1 cellular context compared by ENCODE assay signal in genomic region chr22:38484244-38484643, GRCh38.
TF ChIP-seq lines count a peak whose summit lies in the region.

No MANE protein-coding gene starts in this region.

TF ChIP-seq in WTC11, 78 proteins besides CTCF, POLR2A, EP300 and RAD21:
- TF ChIP-seq E2F4 (CRISPR knock-in tag; IDR thresholded peaks at IDR 0.05; ENCODE audit: borderline replicate concordance, low read depth) (no peak), E2F1 (CRISPR knock-in tag; IDR thresholded peaks at IDR 0.05) (no peak), ZNF396 (CRISPR knock-in tag; IDR thresholded peaks at IDR 0.05; ENCODE audit: borderline replicate concordance) (no peak), NFYB (CRISPR knock-in tag; conservative IDR thresholded peaks at IDR 0.05; ENCODE audit: low read depth) (no peak), ATF2 (CRISPR knock-in tag; IDR thresholded peaks at IDR 0.05; ENCODE audit: borderline replicate concordance, low read depth) (no peak), OVOL2 (CRISPR knock-in tag; IDR thresholded peaks at IDR 0.05; ENCODE audit: borderline replicate concordance) (no peak), ZNF281 (CRISPR knock-in tag; IDR thresholded peaks at IDR 0.05) (no peak), KAT7 (CRISPR knock-in tag; IDR thresholded peaks at IDR 0.05; ENCODE audit: borderline replicate concordance) (no peak), ZNF138 (CRISPR knock-in tag; conservative IDR thresholded peaks at IDR 0.05) (no peak), CREM (CRISPR knock-in tag; IDR thresholded peaks at IDR 0.05) (no peak), SOX15 (CRISPR knock-in tag; IDR thresholded peaks at IDR 0.05) (no peak), ZNF416 (CRISPR knock-in tag; IDR thresholded peaks at IDR 0.05) (no peak), USF1 (CRISPR knock-in tag; IDR thresholded peaks at IDR 0.05) (no peak), ZNF263 (CRISPR knock-in tag; IDR thresholded peaks at IDR 0.05; ENCODE audit: low read depth) (no peak)
